8 cellular contexts compared by ENCODE assay signal in genomic region chr15:73305331-73306211, GRCh38.
DNase-seq lines count a peak whose midpoint lies in the region; ATAC-seq and TF ChIP-seq lines count a peak whose summit lies in the region.

No MANE protein-coding gene starts in this region.

- H2BK12ac ChIP-seq in neuronal stem cell (ENCODE audit: low read length): no peak overlapping the region

- no CpG with 5 or more reads among the region's 12 CpGs for whole genome bisulfite sequencing in neuronal stem cell (ENCODE audit: extremely low coverage in 2 of 2, insufficient read length in 2 of 2, insufficient replicate concordance in 1 of 2), 2 donors

- H3K9me3 ChIP-seq in RWPE2 (ENCODE audit: severe bottlenecking) (no peaks in the 10 kb centered on the region), neuronal stem cell (replicated peaks in 1 of 2; ENCODE audit: control insufficient read depth in 2 of 2, insufficient read depth in 1 of 2, low read depth in 1 of 2, low read length in 2 of 2) (no peaks in the 10 kb centered on the region)

- DNase-seq in activated naive CD4-positive, alpha-beta T cell treated with anti-CD3 and anti-CD28 coated beads, Interleukin-2, amount 10 ng/mL, durations not matched to agents 7 days and 5 days: peak; percentile 42
- no peak for DNase-seq in activated naive CD4-positive, alpha-beta T cell treated with anti-CD3 and anti-CD28 coated beads, Interleukin-2, amount 50 U/mL, for 16 hours
- DNase-seq in NCI-H1092 (lab: John Stamatoyannopoulos, UW) (peak; percentile 21), RWPE2 (ENCODE audit: low spot score) (peak; percentile 69), neuronal stem cell (ENCODE audit: low spot score) (peak; percentile 63)

- H3K4me1 Mint-ChIP-seq in activated naive CD4-positive, alpha-beta T cell treated with anti-CD3 and anti-CD28 coated beads, Interleukin-2, amount 10 ng/mL, durations not matched to agents 7 days and 5 days: no peaks in the 10 kb centered on the region

- peak overlapping the region; percentile 47 for H2BK120ac ChIP-seq in neuronal stem cell (ENCODE audit: low read depth, low read length)

- no peak overlapping the region for H4K91ac ChIP-seq in neuronal stem cell (ENCODE audit: low read depth, low read length, poor library complexity)

- H3K23ac ChIP-seq in neuronal stem cell (ENCODE audit: low read depth, low read length, poor library complexity): peak overlapping the region; percentile 11

- peaks cover 2% of the 10 kb centered on the region for H3K79me1 ChIP-seq in neuronal stem cell (ENCODE audit: low read depth, low read length)

- no peak overlapping the region for H3K14ac ChIP-seq in neuronal stem cell (ENCODE audit: low read length)

- H3K4me1 ChIP-seq in RWPE2 (ENCODE audit: insufficient read depth, poor library complexity, severe bottlenecking) (no peaks in the 10 kb centered on the region), neuronal stem cell (ENCODE audit: control insufficient read depth in 2 of 2, insufficient read depth in 1 of 2, low read depth in 1 of 2, low read length in 2 of 2) (peaks cover 0 to 4% of the 10 kb centered on the region in 2 donors)

- no peaks in the 10 kb centered on the region for H3K36me3 Mint-ChIP-seq in activated naive CD4-positive, alpha-beta T cell treated with anti-CD3 and anti-CD28 coated beads, Interleukin-2, amount 10 ng/mL, durations not matched to agents 7 days and 5 days

- H3K9ac ChIP-seq in neuronal stem cell (ENCODE audit: low read depth, low read length, poor library complexity): peak overlapping the region; percentile 61

- no peak overlapping the region for H3K4ac ChIP-seq in neuronal stem cell (ENCODE audit: low read length)

- no peak overlapping the region for H4K8ac ChIP-seq in neuronal stem cell (ENCODE audit: low read depth, low read length)

- H3K27me3 ChIP-seq in RWPE2 (ENCODE audit: insufficient read depth, poor library complexity, severe bottlenecking) (no peaks in the 10 kb centered on the region), neuronal stem cell (ENCODE audit: control insufficient read depth in 3 of 3, insufficient read depth in 3 of 3, low read depth in 1 of 3, low read length in 3 of 3) (no peaks in the 10 kb centered on the region)

- H3K27me3 Mint-ChIP-seq in activated naive CD4-positive, alpha-beta T cell treated with anti-CD3 and anti-CD28 coated beads, Interleukin-2, amount 10 ng/mL, durations not matched to agents 7 days and 5 days: no peaks in the 10 kb centered on the region

- no peak overlapping the region for H3K4me3 Mint-ChIP-seq in activated naive CD4-positive, alpha-beta T cell treated with anti-CD3 and anti-CD28 coated beads, Interleukin-2, amount 10 ng/mL, durations not matched to agents 7 days and 5 days

- CTCF ChIA-PET in activated naive CD4-positive, alpha-beta T cell treated with anti-CD3 and anti-CD28 coated beads, Interleukin-2, amount 10 ng/mL, durations not matched to agents 7 days and 5 days (lab: Charles Lee): interaction anchor here (0.6 to 4.7 kb wide), 5 partner anchors 8 to 413 kb away, joined by 3 to 18 read pairs (median 3); no protein-coding TSS in a partner anchor

- TF ChIP-seq CTCF in RWPE2 (IDR thresholded peaks at IDR 0.05; ENCODE audit: poor library complexity, severe bottlenecking): peak; percentile 90

- no peak overlapping the region for H2BK5ac ChIP-seq in neuronal stem cell (ENCODE audit: low read length)

- H3K36me3 ChIP-seq in RWPE2 (ENCODE audit: low read depth) (no peaks in the 10 kb centered on the region), neuronal stem cell (replicated peaks in 1 of 2; ENCODE audit: control insufficient read depth in 2 of 2, insufficient read depth in 2 of 2, low read length in 2 of 2) (peaks cover 28 to 62% of the 10 kb centered on the region in 2 donors)

- no peak overlapping the region for H3K4me3 ChIP-seq in RWPE2 (ENCODE audit: severe bottlenecking)
- H3K4me3 ChIP-seq in neuronal stem cell (ENCODE audit: low read length in 2 of 2): peak overlapping the region in 1 of 2 donors; percentile 35

- no peak overlapping the region for H2AK5ac ChIP-seq in neuronal stem cell (ENCODE audit: low read depth, low read length)

- H3K27ac ChIP-seq in RWPE2 (ENCODE audit: poor library complexity, severe bottlenecking) (no peak overlapping the region), neuronal stem cell (replicated peaks; ENCODE audit: low read length) (no peak overlapping the region)

- no peaks in the 10 kb centered on the region for H3K9me3 Mint-ChIP-seq in activated naive CD4-positive, alpha-beta T cell treated with anti-CD3 and anti-CD28 coated beads, Interleukin-2, amount 10 ng/mL, durations not matched to agents 7 days and 5 days

- H2AFZ ChIP-seq in neuronal stem cell (ENCODE audit: low read length): no peak overlapping the region

- H3K4me2 ChIP-seq in neuronal stem cell (ENCODE audit: insufficient read depth, low read length, poor library complexity, severe bottlenecking): no peak overlapping the region

- no peak overlapping the region for H2BK15ac ChIP-seq in neuronal stem cell (ENCODE audit: low read length)

- H3K18ac ChIP-seq in neuronal stem cell (ENCODE audit: low read length): no peak overlapping the region

- peak; percentile 87 for ATAC-seq in RWPE2 (ENCODE audit: low read depth)
- peak; percentile 85 for ATAC-seq in esophagus mucosa
- ATAC-seq in GM18511 (IDR thresholded peaks at IDR 0.05; ENCODE audit: unreplicated experiment): no peak
- no peak for ATAC-seq in GM18519 (IDR thresholded peaks at IDR 0.05; ENCODE audit: low FRiP score, unreplicated experiment)

- no peak overlapping the region for H3K27ac Mint-ChIP-seq in activated naive CD4-positive, alpha-beta T cell treated with anti-CD3 and anti-CD28 coated beads, Interleukin-2, amount 10 ng/mL, durations not matched to agents 7 days and 5 days

Comparison
In these comparisons a context has a peak if more than half of its experiments do, and no peak if none do; other contexts are left out.
1. ATAC-seq: peak in RWPE2 (single experiment) and esophagus mucosa (single experiment); none in GM18511 (single experiment) and GM18519 (single experiment).